ENCODE assay signal across 1 cellular context in the genomic region with DNA sequence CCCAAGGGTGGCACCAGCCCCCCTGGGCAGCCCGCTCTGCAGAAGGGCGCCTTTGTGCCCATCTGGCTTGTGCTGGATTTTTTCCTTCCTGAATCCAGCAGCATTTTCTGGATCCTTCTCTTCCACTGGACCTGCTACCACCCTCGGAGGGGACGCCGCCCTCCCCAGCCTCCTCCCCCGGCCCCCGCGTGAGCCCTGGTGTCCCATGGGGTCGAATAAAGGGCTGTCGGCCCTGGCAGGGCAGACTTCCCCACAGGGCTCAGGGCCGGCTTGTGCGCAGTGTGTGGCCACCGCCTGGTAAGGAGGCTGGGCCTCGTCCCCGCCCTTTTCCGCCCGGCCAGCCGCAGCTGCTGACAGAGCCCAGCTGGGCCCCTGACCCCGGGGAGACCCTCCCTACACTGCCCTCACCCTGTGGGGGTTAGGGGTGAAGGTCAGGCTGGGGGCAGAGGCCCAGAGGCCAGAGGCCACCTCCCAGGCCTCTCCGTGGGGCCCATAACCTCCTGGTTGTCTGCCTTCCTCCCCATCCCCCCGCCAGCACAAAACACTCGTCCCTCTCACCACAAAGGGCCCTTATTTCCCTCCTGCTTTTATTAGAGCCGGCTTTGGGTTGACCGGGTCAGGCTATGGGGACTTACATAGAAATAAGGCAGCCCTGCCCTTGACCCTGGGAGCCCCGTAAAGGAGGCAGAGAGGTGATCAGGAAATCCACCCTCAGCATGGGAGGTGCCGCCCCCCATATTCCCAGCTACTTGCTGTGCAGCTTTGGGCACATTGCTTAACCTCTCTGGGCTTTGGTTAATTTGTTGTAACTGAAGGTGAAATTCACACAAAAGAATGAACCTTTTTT.
TF ChIP-seq lines count a peak whose summit lies in the region.

No MANE protein-coding gene starts in this region.

TF ChIP-seq in HepG2, 621 proteins besides CTCF, POLR2A, EP300 and RAD21 (continued from another document and continues in another):
- TF ChIP-seq, protein P1, sequence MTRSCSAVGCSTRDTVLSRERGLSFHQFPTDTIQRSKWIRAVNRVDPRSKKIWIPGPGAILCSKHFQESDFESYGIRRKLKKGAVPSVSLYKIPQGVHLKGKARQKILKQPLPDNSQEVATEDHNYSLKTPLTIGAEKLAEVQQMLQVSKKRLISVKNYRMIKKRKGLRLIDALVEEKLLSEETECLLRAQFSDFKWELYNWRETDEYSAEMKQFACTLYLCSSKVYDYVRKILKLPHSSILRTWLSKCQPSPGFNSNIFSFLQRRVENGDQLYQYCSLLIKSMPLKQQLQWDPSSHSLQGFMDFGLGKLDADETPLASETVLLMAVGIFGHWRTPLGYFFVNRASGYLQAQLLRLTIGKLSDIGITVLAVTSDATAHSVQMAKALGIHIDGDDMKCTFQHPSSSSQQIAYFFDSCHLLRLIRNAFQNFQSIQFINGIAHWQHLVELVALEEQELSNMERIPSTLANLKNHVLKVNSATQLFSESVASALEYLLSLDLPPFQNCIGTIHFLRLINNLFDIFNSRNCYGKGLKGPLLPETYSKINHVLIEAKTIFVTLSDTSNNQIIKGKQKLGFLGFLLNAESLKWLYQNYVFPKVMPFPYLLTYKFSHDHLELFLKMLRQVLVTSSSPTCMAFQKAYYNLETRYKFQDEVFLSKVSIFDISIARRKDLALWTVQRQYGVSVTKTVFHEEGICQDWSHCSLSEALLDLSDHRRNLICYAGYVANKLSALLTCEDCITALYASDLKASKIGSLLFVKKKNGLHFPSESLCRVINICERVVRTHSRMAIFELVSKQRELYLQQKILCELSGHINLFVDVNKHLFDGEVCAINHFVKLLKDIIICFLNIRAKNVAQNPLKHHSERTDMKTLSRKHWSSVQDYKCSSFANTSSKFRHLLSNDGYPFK (CRISPR knock-in tag; IDR thresholded peaks at IDR 0.05; ENCODE audit: borderline replicate concordance), result peak; percentile 92; the same call in 1 of the 2 replicates
- TF ChIP-seq, protein P2, sequence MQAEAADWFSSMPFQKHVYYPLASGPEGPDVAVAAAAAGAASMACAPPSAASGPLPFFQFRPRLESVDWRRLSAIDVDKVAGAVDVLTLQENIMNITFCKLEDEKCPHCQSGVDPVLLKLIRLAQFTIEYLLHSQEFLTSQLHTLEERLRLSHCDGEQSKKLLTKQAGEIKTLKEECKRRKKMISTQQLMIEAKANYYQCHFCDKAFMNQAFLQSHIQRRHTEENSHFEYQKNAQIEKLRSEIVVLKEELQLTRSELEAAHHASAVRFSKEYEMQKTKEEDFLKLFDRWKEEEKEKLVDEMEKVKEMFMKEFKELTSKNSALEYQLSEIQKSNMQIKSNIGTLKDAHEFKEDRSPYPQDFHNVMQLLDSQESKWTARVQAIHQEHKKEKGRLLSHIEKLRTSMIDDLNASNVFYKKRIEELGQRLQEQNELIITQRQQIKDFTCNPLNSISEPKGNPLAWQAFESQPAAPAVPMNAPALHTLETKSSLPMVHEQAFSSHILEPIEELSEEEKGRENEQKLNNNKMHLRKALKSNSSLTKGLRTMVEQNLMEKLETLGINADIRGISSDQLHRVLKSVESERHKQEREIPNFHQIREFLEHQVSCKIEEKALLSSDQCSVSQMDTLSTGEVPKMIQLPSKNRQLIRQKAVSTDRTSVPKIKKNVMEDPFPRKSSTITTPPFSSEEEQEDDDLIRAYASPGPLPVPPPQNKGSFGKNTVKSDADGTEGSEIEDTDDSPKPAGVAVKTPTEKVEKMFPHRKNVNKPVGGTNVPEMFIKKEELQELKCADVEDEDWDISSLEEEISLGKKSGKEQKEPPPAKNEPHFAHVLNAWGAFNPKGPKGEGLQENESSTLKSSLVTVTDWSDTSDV (CRISPR knock-in tag; IDR thresholded peaks at IDR 0.05), result no peak
- TF ChIP-seq CC2D1A (CRISPR knock-in tag; IDR thresholded peaks at IDR 0.05) (no peak), ZFP36L1 (CRISPR knock-in tag; IDR thresholded peaks at IDR 0.05) (peak; percentile 97), SMARCC2 (IDR thresholded peaks at IDR 0.05) (no peak), ZNF724P (CRISPR knock-in tag; IDR thresholded peaks at IDR 0.05; ENCODE audit: borderline replicate concordance) (peak; percentile 94; the same call in 1 of the 2 replicates), ATM (IDR thresholded peaks at IDR 0.05; ENCODE audit: borderline replicate concordance) (no peak), ZNF563 (CRISPR knock-in tag; IDR thresholded peaks at IDR 0.05) (peak; percentile 96), EED (CRISPR knock-in tag; IDR thresholded peaks at IDR 0.05) (0 out of 2 replicates have a peak, but pooled peaks have one; percentile 23), RXRB (CRISPR knock-in tag; IDR thresholded peaks at IDR 0.05; ENCODE audit: borderline replicate concordance) (peak; percentile 100), PRMT3 (CRISPR knock-in tag; IDR thresholded peaks at IDR 0.05; ENCODE audit: borderline replicate concordance, low read depth) (peak; percentile 57; the same call in 1 of the 2 replicates), ZNF777 (CRISPR knock-in tag; IDR thresholded peaks at IDR 0.05) (peak; percentile 66; the same call in 1 of the 2 replicates), ZNF367 (CRISPR knock-in tag; IDR thresholded peaks at IDR 0.05; ENCODE audit: borderline replicate concordance) (no peak), MAFG (CRISPR knock-in tag; IDR thresholded peaks at IDR 0.05) (0 out of 2 replicates have a peak, but pooled peaks have one; percentile 1), ZFP36 (IDR thresholded peaks at IDR 0.05; ENCODE audit: borderline replicate concordance, low read depth, low read length, partially characterized antibody) (peak; percentile 87), ZMYM3 (CRISPR knock-in tag; IDR thresholded peaks at IDR 0.05) (peak; percentile 99), TSC22D2 (CRISPR knock-in tag; IDR thresholded peaks at IDR 0.05; ENCODE audit: borderline replicate concordance) (peak; percentile 93), ZNF713 (CRISPR knock-in tag; IDR thresholded peaks at IDR 0.05) (no peak; the same call in 1 of the 2 replicates), ZSCAN30 (CRISPR knock-in tag; IDR thresholded peaks at IDR 0.05) (peak; percentile 99), ZNF44 (CRISPR knock-in tag; IDR thresholded peaks at IDR 0.05) (peak; percentile 72; the same call in 1 of the 2 replicates), ZFP62 (CRISPR knock-in tag; IDR thresholded peaks at IDR 0.05) (no peak), ZNF317 (CRISPR knock-in tag; IDR thresholded peaks at IDR 0.05) (peak; percentile 91), KDM5B (CRISPR knock-in tag; IDR thresholded peaks at IDR 0.05; ENCODE audit: borderline replicate concordance) (peak; percentile 98), YY1 (IDR thresholded peaks at IDR 0.05; ENCODE audit: insufficient read depth, insufficient replicate concordance, low read depth, low read length) (peak; percentile 76), HDAC2 (CRISPR knock-in tag; IDR thresholded peaks at IDR 0.05) (peak; percentile 100), FOXJ3 (CRISPR knock-in tag; IDR thresholded peaks at IDR 0.05; ENCODE audit: borderline replicate concordance) (peak; percentile 92; the same call in 1 of the 2 replicates), PPARG (CRISPR knock-in tag; conservative IDR thresholded peaks at IDR 0.05) (peak; percentile 97), DPF2 (CRISPR knock-in tag; IDR thresholded peaks at IDR 0.05; ENCODE audit: borderline replicate concordance, low read depth) (peak; percentile 95), SRF (IDR thresholded peaks at IDR 0.05; ENCODE audit: low read depth, low read length) (0 out of 2 replicates have a peak, but pooled peaks have one; percentile 6), ONECUT2 (CRISPR knock-in tag; IDR thresholded peaks at IDR 0.05) (peak; percentile 26; the same call in 1 of the 2 replicates), RBM22 (optimal IDR thresholded peaks at IDR 0.05; ENCODE audit: low read length) (no peak), SCMH1 (CRISPR knock-in tag; IDR thresholded peaks at IDR 0.05; ENCODE audit: borderline replicate concordance) (no peak), NFE2 (CRISPR knock-in tag; IDR thresholded peaks at IDR 0.05) (no peak), ZNF7 (CRISPR knock-in tag; IDR thresholded peaks at IDR 0.05) (peak; percentile 97), ZNF598 (CRISPR knock-in tag; IDR thresholded peaks at IDR 0.05; ENCODE audit: borderline replicate concordance) (peak; percentile 81; the same call in 1 of the 2 replicates), ZNF572 (CRISPR knock-in tag; IDR thresholded peaks at IDR 0.05) (peak; percentile 97), KLF15 (CRISPR knock-in tag; IDR thresholded peaks at IDR 0.05; ENCODE audit: borderline replicate concordance) (peak; percentile 88; the same call in 1 of the 2 replicates), NFIC (IDR thresholded peaks at IDR 0.05; ENCODE audit: low read length) (peak; percentile 94), PITX1 (CRISPR knock-in tag; IDR thresholded peaks at IDR 0.05) (peak; percentile 100)
- TF ChIP-seq, protein P3, sequence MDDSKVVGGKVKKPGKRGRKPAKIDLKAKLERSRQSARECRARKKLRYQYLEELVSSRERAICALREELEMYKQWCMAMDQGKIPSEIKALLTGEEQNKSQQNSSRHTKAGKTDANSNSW (CRISPR knock-in tag; IDR thresholded peaks at IDR 0.05; ENCODE audit: borderline replicate concordance), result no peak
- TF ChIP-seq, protein P4, sequence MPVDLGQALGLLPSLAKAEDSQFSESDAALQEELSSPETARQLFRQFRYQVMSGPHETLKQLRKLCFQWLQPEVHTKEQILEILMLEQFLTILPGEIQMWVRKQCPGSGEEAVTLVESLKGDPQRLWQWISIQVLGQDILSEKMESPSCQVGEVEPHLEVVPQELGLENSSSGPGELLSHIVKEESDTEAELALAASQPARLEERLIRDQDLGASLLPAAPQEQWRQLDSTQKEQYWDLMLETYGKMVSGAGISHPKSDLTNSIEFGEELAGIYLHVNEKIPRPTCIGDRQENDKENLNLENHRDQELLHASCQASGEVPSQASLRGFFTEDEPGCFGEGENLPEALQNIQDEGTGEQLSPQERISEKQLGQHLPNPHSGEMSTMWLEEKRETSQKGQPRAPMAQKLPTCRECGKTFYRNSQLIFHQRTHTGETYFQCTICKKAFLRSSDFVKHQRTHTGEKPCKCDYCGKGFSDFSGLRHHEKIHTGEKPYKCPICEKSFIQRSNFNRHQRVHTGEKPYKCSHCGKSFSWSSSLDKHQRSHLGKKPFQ (CRISPR knock-in tag; IDR thresholded peaks at IDR 0.05; ENCODE audit: insufficient replicate concordance), result no peak
- TF ChIP-seq, protein P5, sequence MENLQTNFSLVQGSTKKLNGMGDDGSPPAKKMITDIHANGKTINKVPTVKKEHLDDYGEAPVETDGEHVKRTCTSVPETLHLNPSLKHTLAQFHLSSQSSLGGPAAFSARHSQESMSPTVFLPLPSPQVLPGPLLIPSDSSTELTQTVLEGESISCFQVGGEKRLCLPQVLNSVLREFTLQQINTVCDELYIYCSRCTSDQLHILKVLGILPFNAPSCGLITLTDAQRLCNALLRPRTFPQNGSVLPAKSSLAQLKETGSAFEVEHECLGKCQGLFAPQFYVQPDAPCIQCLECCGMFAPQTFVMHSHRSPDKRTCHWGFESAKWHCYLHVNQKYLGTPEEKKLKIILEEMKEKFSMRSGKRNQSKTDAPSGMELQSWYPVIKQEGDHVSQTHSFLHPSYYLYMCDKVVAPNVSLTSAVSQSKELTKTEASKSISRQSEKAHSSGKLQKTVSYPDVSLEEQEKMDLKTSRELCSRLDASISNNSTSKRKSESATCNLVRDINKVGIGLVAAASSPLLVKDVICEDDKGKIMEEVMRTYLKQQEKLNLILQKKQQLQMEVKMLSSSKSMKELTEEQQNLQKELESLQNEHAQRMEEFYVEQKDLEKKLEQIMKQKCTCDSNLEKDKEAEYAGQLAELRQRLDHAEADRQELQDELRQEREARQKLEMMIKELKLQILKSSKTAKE (CRISPR knock-in tag; IDR thresholded peaks at IDR 0.05; ENCODE audit: borderline replicate concordance), result peak; percentile 100
- TF ChIP-seq, protein P6, sequence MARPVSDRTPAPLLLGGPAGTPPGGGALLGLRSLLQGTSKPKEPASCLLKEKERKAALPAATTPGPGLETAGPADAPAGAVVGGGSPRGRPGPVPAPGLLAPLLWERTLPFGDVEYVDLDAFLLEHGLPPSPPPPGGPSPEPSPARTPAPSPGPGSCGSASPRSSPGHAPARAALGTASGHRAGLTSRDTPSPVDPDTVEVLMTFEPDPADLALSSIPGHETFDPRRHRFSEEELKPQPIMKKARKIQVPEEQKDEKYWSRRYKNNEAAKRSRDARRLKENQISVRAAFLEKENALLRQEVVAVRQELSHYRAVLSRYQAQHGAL (CRISPR knock-in tag; IDR thresholded peaks at IDR 0.05; ENCODE audit: not compliant biosample characterization), result no peak
- TF ChIP-seq, protein P7, sequence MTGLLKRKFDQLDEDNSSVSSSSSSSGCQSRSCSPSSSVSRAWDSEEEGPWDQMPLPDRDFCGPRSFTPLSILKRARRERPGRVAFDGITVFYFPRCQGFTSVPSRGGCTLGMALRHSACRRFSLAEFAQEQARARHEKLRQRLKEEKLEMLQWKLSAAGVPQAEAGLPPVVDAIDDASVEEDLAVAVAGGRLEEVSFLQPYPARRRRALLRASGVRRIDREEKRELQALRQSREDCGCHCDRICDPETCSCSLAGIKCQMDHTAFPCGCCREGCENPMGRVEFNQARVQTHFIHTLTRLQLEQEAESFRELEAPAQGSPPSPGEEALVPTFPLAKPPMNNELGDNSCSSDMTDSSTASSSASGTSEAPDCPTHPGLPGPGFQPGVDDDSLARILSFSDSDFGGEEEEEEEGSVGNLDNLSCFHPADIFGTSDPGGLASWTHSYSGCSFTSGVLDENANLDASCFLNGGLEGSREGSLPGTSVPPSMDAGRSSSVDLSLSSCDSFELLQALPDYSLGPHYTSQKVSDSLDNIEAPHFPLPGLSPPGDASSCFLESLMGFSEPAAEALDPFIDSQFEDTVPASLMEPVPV (CRISPR knock-in tag; IDR thresholded peaks at IDR 0.05), result peak; percentile 98
- TF ChIP-seq, protein P8, sequence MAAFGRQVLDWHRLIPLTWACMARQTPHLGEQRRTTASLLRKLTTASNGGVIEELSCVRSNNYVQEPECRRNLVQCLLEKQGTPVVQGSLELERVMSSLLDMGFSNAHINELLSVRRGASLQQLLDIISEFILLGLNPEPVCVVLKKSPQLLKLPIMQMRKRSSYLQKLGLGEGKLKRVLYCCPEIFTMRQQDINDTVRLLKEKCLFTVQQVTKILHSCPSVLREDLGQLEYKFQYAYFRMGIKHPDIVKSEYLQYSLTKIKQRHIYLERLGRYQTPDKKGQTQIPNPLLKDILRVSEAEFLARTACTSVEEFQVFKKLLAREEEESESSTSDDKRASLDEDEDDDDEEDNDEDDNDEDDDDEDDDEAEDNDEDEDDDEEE (CRISPR knock-in tag; IDR thresholded peaks at IDR 0.05), result peak; percentile 75; the same call in 1 of the 2 replicates
- TF ChIP-seq, protein P9, sequence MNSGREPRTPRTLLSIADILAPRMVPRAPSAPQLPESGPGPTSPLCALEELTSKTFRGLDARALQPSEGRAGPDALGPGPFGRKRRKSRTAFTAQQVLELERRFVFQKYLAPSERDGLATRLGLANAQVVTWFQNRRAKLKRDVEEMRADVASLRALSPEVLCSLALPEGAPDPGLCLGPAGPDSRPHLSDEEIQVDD (CRISPR knock-in tag; IDR thresholded peaks at IDR 0.05; ENCODE audit: borderline replicate concordance), result peak; percentile 74; the same call in 1 of the 2 replicates
- TF ChIP-seq, protein P10, sequence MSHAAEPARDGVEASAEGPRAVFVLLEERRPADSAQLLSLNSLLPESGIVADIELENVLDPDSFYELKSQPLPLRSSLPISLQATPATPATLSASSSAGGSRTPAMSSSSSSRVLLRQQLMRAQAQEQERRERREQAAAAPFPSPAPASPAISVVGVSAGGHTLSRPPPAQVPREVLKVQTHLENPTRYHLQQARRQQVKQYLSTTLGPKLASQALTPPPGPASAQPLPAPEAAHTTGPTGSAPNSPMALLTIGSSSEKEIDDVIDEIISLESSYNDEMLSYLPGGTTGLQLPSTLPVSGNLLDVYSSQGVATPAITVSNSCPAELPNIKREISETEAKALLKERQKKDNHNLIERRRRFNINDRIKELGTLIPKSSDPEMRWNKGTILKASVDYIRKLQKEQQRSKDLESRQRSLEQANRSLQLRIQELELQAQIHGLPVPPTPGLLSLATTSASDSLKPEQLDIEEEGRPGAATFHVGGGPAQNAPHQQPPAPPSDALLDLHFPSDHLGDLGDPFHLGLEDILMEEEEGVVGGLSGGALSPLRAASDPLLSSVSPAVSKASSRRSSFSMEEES (CRISPR knock-in tag; IDR thresholded peaks at IDR 0.05), result peak; percentile 95
